13 cellular contexts compared by ENCODE assay signal in genomic region chr3:125647318-125648014, GRCh38. TPM values are rescaled to one million over a fixed set of nuclear protein-coding genes. Genes with fewer than 3 reads are reported as not detected.
DNase-seq lines count a peak whose midpoint lies in the region; ATAC-seq and TF ChIP-seq lines count a peak whose summit lies in the region.
"Had no signal": no experiment of that assay in that cellular context is flagged by ENCODE, and none has a peak within 500 bp of the region (broad histone marks: within the 10 kb centered on the region; RNA-seq: fewer than 3 reads in every experiment).

No MANE protein-coding gene starts in this region.

- TF ChIP-seq CTCF in RWPE1 (conservative IDR thresholded peaks at IDR 0.05; ENCODE audit: low read depth): no peak

- CTCF ChIA-PET in RWPE1 (lab: Yijun Ruan, JAX): no interaction called here

- H3K36me3 Mint-ChIP-seq in stimulated activated effector memory CD8-positive, alpha-beta T cell treated with anti-CD3 and anti-CD28 coated beads, Interleukin-12 subunit alpha, Interleukin-12 subunit beta, amount 100 ng/mL, for 72 hours: no peaks in the 10 kb centered on the region
- H3K36me3 Mint-ChIP-seq: CD4-positive, CD25-positive, alpha-beta regulatory T cell; immature natural killer cell had no signal

- ATAC-seq in left colon (peak; percentile 99), left cardiac atrium (no peak)
- ATAC-seq in stimulated activated effector memory CD8-positive, alpha-beta T cell treated with anti-CD3 and anti-CD28 coated beads, Interleukin-12 subunit alpha, Interleukin-12 subunit beta, amount 100 ng/mL, for 72 hours: no peak
- ATAC-seq: stimulated activated naive CD8-positive, alpha-beta T cell treated with anti-CD3 and anti-CD28 coated beads, Interleukin-15, amount 100 ng/mL, for 72 hours had no signal

- H3K27ac Mint-ChIP-seq in stimulated activated effector memory CD8-positive, alpha-beta T cell treated with anti-CD3 and anti-CD28 coated beads, Interleukin-12 subunit alpha, Interleukin-12 subunit beta, amount 100 ng/mL, for 72 hours: peak overlapping the region; percentile 70
- H3K27ac Mint-ChIP-seq: CD4-positive, CD25-positive, alpha-beta regulatory T cell; stimulated activated naive CD8-positive, alpha-beta T cell treated with anti-CD3 and anti-CD28 coated beads, Interleukin-15, amount 100 ng/mL, for 72 hours had no signal

- no peak overlapping the region for H3K4me3 Mint-ChIP-seq in stimulated activated effector memory CD8-positive, alpha-beta T cell treated with anti-CD3 and anti-CD28 coated beads, Interleukin-12 subunit alpha, Interleukin-12 subunit beta, amount 100 ng/mL, for 72 hours
- H3K4me3 Mint-ChIP-seq: CD4-positive, CD25-positive, alpha-beta regulatory T cell; immature natural killer cell; stimulated activated naive CD8-positive, alpha-beta T cell treated with anti-CD3 and anti-CD28 coated beads, Interleukin-15, amount 100 ng/mL, for 72 hours had no signal

- no peaks in the 10 kb centered on the region for H3K4me1 Mint-ChIP-seq in stimulated activated effector memory CD8-positive, alpha-beta T cell treated with anti-CD3 and anti-CD28 coated beads, Interleukin-12 subunit alpha, Interleukin-12 subunit beta, amount 100 ng/mL, for 72 hours
- H3K4me1 Mint-ChIP-seq: CD4-positive, CD25-positive, alpha-beta regulatory T cell; immature natural killer cell; stimulated activated naive CD8-positive, alpha-beta T cell treated with anti-CD3 and anti-CD28 coated beads, Interleukin-15, amount 100 ng/mL, for 72 hours had no signal

- peak overlapping the region; percentile 72 for H3K27ac ChIP-seq in RWPE1

- POLR2A ChIA-PET in RWPE1 (lab: Yijun Ruan, JAX; ENCODE audit: low non-redundant PET): interaction anchor here (0.6 to 0.7 kb wide), 2 partner anchors 49 to 52 kb away, joined by 3 to 5 read pairs; partner anchors contain the start of gene OSBPL11

- DNase-seq in HPDE6-E6E7 (ENCODE audit: extremely low spot score): peak; percentile 98
- peak; percentile 96 for DNase-seq in RWPE1 (ENCODE audit: low spot score)
- peak; percentile 46 to 80 for DNase-seq in left colon
- DNase-seq in stimulated activated effector memory CD8-positive, alpha-beta T cell treated with anti-CD3 and anti-CD28 coated beads, Interleukin-12 subunit alpha, Interleukin-12 subunit beta, amount 100 ng/mL, for 72 hours (ENCODE audit: low spot score in 2 of 2): no peak
- DNase-seq in EL: no peak
- DNase-seq in stimulated activated CD4-positive, alpha-beta T cell treated with anti-CD3 and anti-CD28 coated beads, Interleukin-4, amount 100 ng/mL, for 4 hours: no peak
- DNase-seq in left cardiac atrium: no peak
- no peak for DNase-seq in NCI-H748 (lab: John Stamatoyannopoulos, UW; ENCODE audit: unreplicated experiment)
- DNase-seq: activated CD8-positive, alpha-beta memory T cell treated with anti-CD3 and anti-CD28 coated beads, Interleukin-2, amount 50 U/mL, for 48 hours; CD4-positive, CD25-positive, alpha-beta regulatory T cell; immature natural killer cell; stimulated activated CD4-positive, alpha-beta T cell treated with anti-CD3 and anti-CD28 coated beads, Interleukin-2, amount 100 ng/mL, for 24 hours; stimulated activated naive CD8-positive, alpha-beta T cell treated with anti-CD3 and anti-CD28 coated beads, Interleukin-15, amount 100 ng/mL, for 72 hours had no signal

- intact Hi-C loops in left colon (cut with DNase I, micrococcal nuclease): no loop called here
- intact Hi-C loops in left cardiac atrium (cut with DNase I): no loop called here

- H3K9me3 Mint-ChIP-seq in stimulated activated effector memory CD8-positive, alpha-beta T cell treated with anti-CD3 and anti-CD28 coated beads, Interleukin-12 subunit alpha, Interleukin-12 subunit beta, amount 100 ng/mL, for 72 hours: no peaks in the 10 kb centered on the region
- H3K9me3 Mint-ChIP-seq: CD4-positive, CD25-positive, alpha-beta regulatory T cell; stimulated activated naive CD8-positive, alpha-beta T cell treated with anti-CD3 and anti-CD28 coated beads, Interleukin-15, amount 100 ng/mL, for 72 hours had no signal

RNA-seq across cellular contexts. Expression of gene OSBPL11, which starts 52.2 kb away (rescaled TPM):
- total RNA-seq in left colon (10 to 100 TPM; 17.0 to 24.1 TPM), left cardiac atrium (10 to 100 TPM; 11.2 to 13.1 TPM)

Comparison
In these comparisons a context has a peak if more than half of its experiments do, and no peak if none do; other contexts are left out.
1. DNase-seq: peak in HPDE6-E6E7 (single experiment), RWPE1 (single experiment) and left colon (2 of 2); none in stimulated activated effector memory CD8-positive, alpha-beta T cell treated with anti-CD3 and anti-CD28 coated beads, Interleukin-12 subunit alpha, Interleukin-12 subunit beta, amount 100 ng/mL, for 72 hours (0 of 2), EL (single experiment), stimulated activated CD4-positive, alpha-beta T cell treated with anti-CD3 and anti-CD28 coated beads, Interleukin-4, amount 100 ng/mL, for 4 hours (0 of 2), left cardiac atrium (single experiment) and NCI-H748 (single experiment).